ENCODE assay signal across 26 cellular contexts in the genomic region with DNA sequence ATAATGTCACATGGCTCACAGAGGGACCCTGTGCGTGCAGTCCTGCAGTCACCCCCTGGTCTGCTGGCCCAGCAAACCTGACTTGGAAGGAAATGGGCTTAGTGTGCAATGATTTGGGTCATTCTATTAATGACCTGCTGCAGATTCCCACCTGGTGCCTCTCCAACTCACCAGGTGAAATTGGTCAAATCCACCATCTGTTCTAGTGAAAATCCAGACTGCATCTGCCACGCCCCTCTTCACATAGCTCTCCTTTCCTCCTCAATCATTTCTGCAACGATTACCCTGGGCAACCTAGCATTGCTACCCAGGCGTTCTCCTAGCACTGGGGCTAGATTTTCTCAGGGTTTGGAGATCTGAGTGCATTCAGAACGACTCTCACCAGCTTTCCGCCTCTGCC. TPM values are rescaled to one million over a fixed set of nuclear protein-coding genes. Genes with fewer than 3 reads are reported as not detected.
"Had no signal": no experiment of that assay in that cellular context is flagged by ENCODE, and none has a peak within 500 bp of the region (broad histone marks: within the 10 kb centered on the region; RNA-seq: fewer than 3 reads in every experiment).

No MANE protein-coding gene starts in this region.

- ATAC-seq: activated naive CD8-positive, alpha-beta T cell treated with anti-CD3 and anti-CD28 coated beads, Interleukin-2, amount 50 U/mL, for 24 hours; activated T-cell treated with anti-CD3 and anti-CD28 coated beads, Interleukin-2, amount 50 U/mL, for 4 hours; heart right ventricle; left cardiac atrium; right cardiac atrium; stimulated activated naive CD8-positive, alpha-beta T cell treated with anti-CD3 and anti-CD28 coated beads, Interleukin-15, Interleukin-2, amounts not matched to agents 100 U/mL and 50 U/mL, for 24 hours; upper lobe of right lung had no signal

- H3K9me3 Mint-ChIP-seq: activated naive CD4-positive, alpha-beta T cell treated with anti-CD3 and anti-CD28 coated beads for 36 hours; activated naive CD8-positive, alpha-beta T cell treated with anti-CD3 and anti-CD28 coated beads, Interleukin-2, amount 50 U/mL, for 24 hours; activated T-cell treated with anti-CD3 and anti-CD28 coated beads, Interleukin-2, amount 50 U/mL, for 4 hours; dendritic cell treated with granulocyte-macrophage colony-stimulating factor and Interleukin-4, amounts not matched to agents 40 ng/mL and 50 ng/mL, for 4 days; nephron had no signal

- H3K9ac ChIP-seq: parathyroid adenoma had no signal

- H3K4me1 ChIP-seq: parathyroid adenoma had no signal

- DNase-seq: activated CD4-positive, alpha-beta T cell treated with anti-CD3 and anti-CD28 coated beads for 4 hours; activated CD4-positive, alpha-beta T cell treated with anti-CD3 and anti-CD28 coated beads, Interleukin-2, amount 50 U/mL, for 48 hours; activated CD4-positive, CD25-positive, alpha-beta regulatory T cell; activated CD8-positive, alpha-beta memory T cell treated with anti-CD3 and anti-CD28 coated beads, Interleukin-2, amount 50 U/mL, for 48 hours; activated naive CD4-positive, alpha-beta T cell treated with anti-CD3 and anti-CD28 coated beads for 36 hours; activated naive CD8-positive, alpha-beta T cell treated with anti-CD3 and anti-CD28 coated beads, Interleukin-2, amount 50 U/mL, for 24 hours; activated T-cell treated with anti-CD3 and anti-CD28 coated beads, Interleukin-2, amount 50 U/mL, for 4 hours; effector CD4-positive, alpha-beta T cell; heart right ventricle; islet precursor cell; left cardiac atrium; mesenchymal stem cell; nucleus accumbens; right cardiac atrium; stimulated activated CD4-positive, alpha-beta T cell treated with anti-CD3 and anti-CD28 coated beads, Interleukin-12 subunit alpha, Interleukin-12 subunit beta, amount 100 ng/mL, for 4 hours; stimulated activated CD4-positive, alpha-beta T cell treated with anti-CD3 and anti-CD28 coated beads, Interleukin-4, amount 100 ng/mL, for 4 hours; stimulated activated naive CD8-positive, alpha-beta T cell treated with anti-CD3 and anti-CD28 coated beads, Interleukin-15, Interleukin-2, amounts not matched to agents 100 U/mL and 50 U/mL, for 24 hours; T-helper 9 cell; upper lobe of right lung had no signal

- H3K4me3 Mint-ChIP-seq: activated naive CD4-positive, alpha-beta T cell treated with anti-CD3 and anti-CD28 coated beads for 36 hours; activated naive CD8-positive, alpha-beta T cell treated with anti-CD3 and anti-CD28 coated beads, Interleukin-2, amount 50 U/mL, for 24 hours; activated T-cell treated with anti-CD3 and anti-CD28 coated beads, Interleukin-2, amount 50 U/mL, for 4 hours; dendritic cell treated with granulocyte-macrophage colony-stimulating factor and Interleukin-4, amounts not matched to agents 40 ng/mL and 50 ng/mL, for 4 days; nephron had no signal

- H3K9me3 ChIP-seq: heart right ventricle, upper lobe of right lung had no signal

- H3K36me3 ChIP-seq: heart right ventricle, upper lobe of right lung had no signal

- H2AFZ ChIP-seq: parathyroid adenoma had no signal

- H3K27ac ChIP-seq: heart right ventricle, parathyroid adenoma, upper lobe of right lung had no signal

- H3K4me3 ChIP-seq: heart right ventricle, upper lobe of right lung had no signal

- H3K27ac Mint-ChIP-seq: activated naive CD4-positive, alpha-beta T cell treated with anti-CD3 and anti-CD28 coated beads for 36 hours; activated naive CD8-positive, alpha-beta T cell treated with anti-CD3 and anti-CD28 coated beads, Interleukin-2, amount 50 U/mL, for 24 hours; dendritic cell treated with granulocyte-macrophage colony-stimulating factor and Interleukin-4, amounts not matched to agents 40 ng/mL and 50 ng/mL, for 4 days; nephron had no signal

RNA-seq across cellular contexts. Expression of a gene that starts 29.4 kb away (rescaled TPM):
- total RNA-seq: activated CD8-positive, alpha-beta memory T cell treated with anti-CD3 and anti-CD28 coated beads for 36 hours; activated naive CD4-positive, alpha-beta T cell treated with anti-CD3 and anti-CD28 coated beads for 36 hours; epithelial cell of proximal tubule; mononuclear cell; skeletal muscle tissue had no signal
